19 cellular contexts compared by ENCODE assay signal in the genomic region with DNA sequence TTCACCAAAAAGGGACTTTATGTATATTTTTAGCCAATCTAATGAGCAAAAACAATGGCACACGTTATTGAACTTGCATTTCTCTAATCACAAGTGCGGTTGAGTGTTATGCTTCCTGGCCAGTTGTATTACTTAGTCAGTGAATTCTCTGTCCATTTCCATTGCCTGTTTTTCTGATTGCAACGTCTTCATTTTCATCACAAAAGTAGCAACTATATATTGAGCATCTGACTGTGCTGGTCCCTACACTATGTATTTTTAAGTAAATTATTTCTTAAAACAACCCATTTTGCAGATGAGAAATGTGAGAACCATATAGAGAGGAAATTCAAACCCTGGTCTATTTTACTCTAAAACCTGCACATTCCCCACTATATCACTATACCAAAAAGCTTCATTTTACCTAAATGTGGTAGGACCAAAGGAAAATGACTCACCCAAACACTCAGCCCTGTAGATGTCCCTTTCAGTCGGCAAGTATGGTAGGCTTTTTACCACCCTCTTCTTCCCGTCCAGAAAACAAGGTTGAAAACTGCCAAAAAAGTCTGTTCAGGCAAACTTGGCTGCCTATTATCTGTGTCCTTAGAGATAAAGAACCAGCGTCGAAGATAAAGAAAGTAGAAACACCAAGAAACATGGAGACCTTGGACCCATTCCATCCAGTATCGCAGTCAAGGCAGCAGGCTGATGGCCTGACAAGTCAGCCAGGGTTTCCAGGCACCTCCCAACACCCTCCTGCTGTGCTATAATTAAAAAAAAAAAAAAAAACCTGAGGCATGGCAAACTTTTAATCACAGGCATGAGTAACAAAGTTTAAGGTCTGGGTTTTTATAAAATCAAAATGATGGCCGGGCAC. TPM values are rescaled to one million over a fixed set of nuclear protein-coding genes. Genes with fewer than 3 reads are reported as not detected.
A peak's percentile ranks its signal among the peaks of the same experiment; 100 is the strongest.
DNase-seq lines count a peak whose midpoint lies in the region; ATAC-seq and TF ChIP-seq lines count a peak whose summit lies in the region.
"Had no signal": no experiment of that assay in that cellular context is flagged by ENCODE, and none has a peak within 500 bp of the region (broad histone marks: within the 10 kb centered on the region; RNA-seq: fewer than 3 reads in every experiment).

No MANE protein-coding gene starts in this region.

- H3K4me3 ChIP-seq in fibroblast of pulmonary artery (replicated peaks; ENCODE audit: low read depth, low read length) (no peak overlapping the region), right cardiac atrium (ENCODE audit: low read length) (peak overlapping the region; percentile 42), thoracic aorta (peak overlapping the region; percentile 67)
- H3K4me3 ChIP-seq: GM23338 had no signal

- intact Hi-C loops in right cardiac atrium (cut with DNase I) = no loop called here

- TF ChIP-seq CTCF in fibroblast of pulmonary artery (IDR thresholded peaks at IDR 0.05; ENCODE audit: low read length, missing control alignments) (no peak), thoracic aorta (IDR thresholded peaks at IDR 0.05) (no peak)

- H3K27ac Mint-ChIP-seq in activated T-helper 17 cell treated with anti-CD3 and anti-CD28 coated beads, Interleukin-2, amount 50 U/mL, for 72 hours = no peak overlapping the region
- H3K27ac Mint-ChIP-seq: CD4-positive, alpha-beta memory T cell; GM23338 had no signal

- no peaks in the 10 kb centered on the region for H3K36me3 ChIP-seq in thoracic aorta
- H3K36me3 ChIP-seq: BE2C had no signal

- peaks cover 11% of the 10 kb centered on the region for H3K4me1 Mint-ChIP-seq in activated T-helper 17 cell treated with anti-CD3 and anti-CD28 coated beads, Interleukin-2, amount 50 U/mL, for 72 hours
- H3K4me1 Mint-ChIP-seq: GM23338 had no signal

- WGBS in right cardiac atrium = 41% methylated on average over 9 of the region's 9 CpGs

- no peaks in the 10 kb centered on the region for H3K36me3 Mint-ChIP-seq in activated T-helper 17 cell treated with anti-CD3 and anti-CD28 coated beads, Interleukin-2, amount 50 U/mL, for 72 hours (ENCODE audit: low read depth)
- H3K36me3 Mint-ChIP-seq: CD4-positive, alpha-beta memory T cell had no signal

- H3K27me3 ChIP-seq in right cardiac atrium (ENCODE audit: control insufficient read depth, insufficient read depth) (no peaks in the 10 kb centered on the region), thoracic aorta (replicated peaks; ENCODE audit: insufficient read depth) (no peaks in the 10 kb centered on the region)
- H3K27me3 ChIP-seq: BE2C had no signal

- H3K4me3 Mint-ChIP-seq in activated T-helper 17 cell treated with anti-CD3 and anti-CD28 coated beads, Interleukin-2, amount 50 U/mL, for 72 hours = no peak overlapping the region
- H3K4me3 Mint-ChIP-seq: GM23338 had no signal

- H3K9me3 ChIP-seq in right cardiac atrium (ENCODE audit: control insufficient read depth, low read length) (no peaks in the 10 kb centered on the region), thoracic aorta (no peaks in the 10 kb centered on the region)
- H3K9me3 ChIP-seq: BE2C had no signal

- DNase-seq in fibroblast of pulmonary artery (ENCODE audit: low read depth) (peak; percentile 54), right cardiac atrium (peak; percentile 47 to 79 (median 73)), thoracic aorta (ENCODE audit: low spot score) (peak; percentile 8), SHP77 treated with DMSO at 0.1 percent for 48 hours (lab: John Stamatoyannopoulos, UW) (no peak)
- no peak for DNase-seq in effector CD8-positive, alpha-beta T cell (lab: John Stamatoyannopoulos, UW)
- DNase-seq: BE2C; CD4-positive, alpha-beta memory T cell; DMS79 treated with DMSO at 0.1 percent for 48 hours; KG1; NCI-H1092 treated with DMSO at 0.1 percent for 48 hours; NCI-H1694; NCI-H2107; NCI-H69; NK-92 treated with Interleukin-12 subunit alpha and Interleukin-12 subunit beta, amount 100 ng/mL, for 24 hours; PC-3 had no signal

- peak; percentile 50 for ATAC-seq in activated T-helper 17 cell treated with anti-CD3 and anti-CD28 coated beads, Interleukin-2, amount 50 U/mL, for 72 hours (replicated peaks)
- ATAC-seq in right cardiac atrium = peak; percentile 88 to 90
- peak; percentile 61 for ATAC-seq in thoracic aorta (ENCODE audit: insufficient number of reproducible peaks, low FRiP score, low read depth)
- ATAC-seq in GM18868 (IDR thresholded peaks at IDR 0.05; ENCODE audit: unreplicated experiment) = no peak
- ATAC-seq: GM23338, PC-3 had no signal

- H3K9me3 Mint-ChIP-seq in activated T-helper 17 cell treated with anti-CD3 and anti-CD28 coated beads, Interleukin-2, amount 50 U/mL, for 72 hours = no peaks in the 10 kb centered on the region
- H3K9me3 Mint-ChIP-seq: CD4-positive, alpha-beta memory T cell; GM23338 had no signal

- H3K4me1 ChIP-seq in right cardiac atrium (ENCODE audit: control insufficient read depth, insufficient read depth, low read length) (peaks cover 2% of the 10 kb centered on the region), thoracic aorta (ENCODE audit: control insufficient read depth in 1 of 2, low read depth in 2 of 2) (peaks cover 0 to 33% of the 10 kb centered on the region in 2 donors)
- H3K4me1 ChIP-seq: BE2C had no signal

- H3K27ac ChIP-seq in right cardiac atrium (ENCODE audit: low read length) (peak overlapping the region; percentile 81), thoracic aorta (peak overlapping the region; percentile 57 to 69)
- H3K27ac ChIP-seq: HL-60 had no signal

- H3K27me3 Mint-ChIP-seq in activated T-helper 17 cell treated with anti-CD3 and anti-CD28 coated beads, Interleukin-2, amount 50 U/mL, for 72 hours = no peaks in the 10 kb centered on the region

RNA-seq across cellular contexts. Expression of a gene that starts 18.8 kb away (rescaled TPM):
- total RNA-seq in activated T-helper 17 cell treated with anti-CD3 and anti-CD28 coated beads, Interleukin-2, amount 50 U/mL, for 72 hours = 10 to 100 TPM; 24.4 to 30.1 TPM
- total RNA-seq in right cardiac atrium (10 to 100 TPM; 34.9 to 71.6 (median 55.2) TPM), thoracic aorta (100 to 1,000 TPM in 1 of 2 donors, 10 to 100 TPM in 1; 65.1 to 134 TPM)
- polyA plus RNA-seq in right cardiac atrium = 11.2 TPM

RNA-seq across cellular contexts. Expression of a gene that starts 32.2 kb away (rescaled TPM):
- total RNA-seq in activated T-helper 17 cell treated with anti-CD3 and anti-CD28 coated beads, Interleukin-2, amount 50 U/mL, for 72 hours = not detected
- total RNA-seq in right cardiac atrium (not detected), thoracic aorta (not detected)
- polyA plus RNA-seq in right cardiac atrium = not detected
- total RNA-seq: CD4-positive, alpha-beta memory T cell; GM23338; PC-3 had no signal
- polyA plus RNA-seq: GM23338 had no signal

Comparison
In these comparisons a context has a peak if more than half of its experiments do, and no peak if none do; other contexts are left out.
1. DNase-seq: peak in fibroblast of pulmonary artery (single experiment), right cardiac atrium (3 of 3) and thoracic aorta (single experiment); none in SHP77 treated with DMSO at 0.1 percent for 48 hours (single experiment) and effector CD8-positive, alpha-beta T cell (single experiment).